6 cellular contexts compared by ENCODE assay signal in genomic region chrX:137771537-137771936, GRCh38.
"Had no signal": no experiment of that assay in that cellular context is flagged by ENCODE, and none has a peak within 500 bp of the region (broad histone marks: within the 10 kb centered on the region; RNA-seq: fewer than 3 reads in every experiment).

No MANE protein-coding gene starts in this region.

- H3K27ac ChIP-seq: HL-60 had no signal

- ATAC-seq: HepG2, K562 had no signal

- H3K4me3 ChIP-seq: K562 had no signal

- DNase-seq: IMR-90, KBM-7, KG1 had no signal
